In genomic region chr14:102554835-102555819, GRCh38 we compare ENCODE assay signal across 8 cellular contexts. TPM values are rescaled to one million over a fixed set of nuclear protein-coding genes. Genes with fewer than 3 reads are reported as not detected.
A peak's percentile ranks its signal among the peaks of the same experiment; 100 is the strongest.
DNase-seq lines count a peak whose midpoint lies in the region; ATAC-seq, FAIRE-seq and TF ChIP-seq lines count a peak whose summit lies in the region.

No MANE protein-coding gene starts in this region.

- peaks cover 4% of the 10 kb centered on the region for H3K27me3 Mint-ChIP-seq in brain

- no peaks in the 10 kb centered on the region for H3K36me3 ChIP-seq in kidney (ENCODE audit: control insufficient read depth in 1 of 2, insufficient read depth in 2 of 2, low read length in 2 of 2)

- FAIRE-seq in kidney (lab: Jason Lieb, UNC) = no peak

- no peak overlapping the region for H3K27ac ChIP-seq in kidney (ENCODE audit: low read depth in 2 of 2, low read length in 2 of 2)

- intact Hi-C loops in kidney (cut with DNase I) = no loop called here

- no peaks in the 10 kb centered on the region for H3K36me3 Mint-ChIP-seq in brain

- no peaks in the 10 kb centered on the region for H3K4me1 Mint-ChIP-seq in brain

- H3K4me3 ChIP-seq in kidney (ENCODE audit: low read length in 2 of 2) = peak overlapping the region; percentile 39 to 69

- peak overlapping the region in 3 of 5 experiments; percentile 41 to 68 (median 63) for H3K4me3 Mint-ChIP-seq in brain

- ATAC-seq in GM21529 (IDR thresholded peaks at IDR 0.05; ENCODE audit: unreplicated experiment) (peak; percentile 50), GM21447 (IDR thresholded peaks at IDR 0.05; ENCODE audit: unreplicated experiment) (no peak)

- H3K9me3 ChIP-seq in kidney (ENCODE audit: control insufficient read depth in 1 of 2, low read length in 2 of 2) = no peaks in the 10 kb centered on the region

- H3K27ac Mint-ChIP-seq in brain = no peak overlapping the region

- DNase-seq in AG08396 (ENCODE audit: low spot score) (peak; percentile 67), T-helper 2 cell (peak; percentile 28 to 69 (median 43)), kidney (peak; percentile 82), UCSD-AML1 (lab: John Stamatoyannopoulos, UW; ENCODE audit: unreplicated experiment) (no peak)
- DNase-seq in stimulated activated CD4-positive, alpha-beta T cell treated with anti-CD3 and anti-CD28 coated beads, Interleukin-2, amount 100 ng/mL, for 24 hours = peak; percentile 65

- peak overlapping the region; percentile 48 to 58 for H3K9ac ChIP-seq in kidney (ENCODE audit: low read length in 2 of 2)

- TF ChIP-seq CTCF in brain (conservative IDR thresholded peaks at IDR 0.05) (no peak), kidney (IDR thresholded peaks at IDR 0.05; ENCODE audit: borderline replicate concordance, extremely low read depth, insufficient read depth) (no peak)

- no peaks in the 10 kb centered on the region for H3K4me1 ChIP-seq in kidney (ENCODE audit: control insufficient read depth in 1 of 2, insufficient read depth in 1 of 2, low read depth in 1 of 2, low read length in 2 of 2)

- H3K9me3 Mint-ChIP-seq in brain = no peaks in the 10 kb centered on the region

RNA-seq across cellular contexts. Expression of gene RCOR1, which starts 37.3 kb away (rescaled TPM):
- polyA plus RNA-seq in brain (ENCODE audit: insufficient read depth, low read depth, low replicate concordance) (13.1 TPM), kidney (ENCODE audit: insufficient read depth, low read depth, low replicate concordance) (4.9 TPM)
- 17.9 TPM for total RNA-seq in kidney

RNA-seq across cellular contexts. Expression of gene ANKRD9, which starts 45.6 kb away (rescaled TPM):
- 9.0 TPM for polyA plus RNA-seq in brain (ENCODE audit: insufficient read depth, low read depth, low replicate concordance)
- 18.7 TPM for total RNA-seq in kidney
- polyA plus RNA-seq in kidney (ENCODE audit: insufficient read depth, low read depth, low replicate concordance) = 26.0 TPM
